In the genomic region with DNA sequence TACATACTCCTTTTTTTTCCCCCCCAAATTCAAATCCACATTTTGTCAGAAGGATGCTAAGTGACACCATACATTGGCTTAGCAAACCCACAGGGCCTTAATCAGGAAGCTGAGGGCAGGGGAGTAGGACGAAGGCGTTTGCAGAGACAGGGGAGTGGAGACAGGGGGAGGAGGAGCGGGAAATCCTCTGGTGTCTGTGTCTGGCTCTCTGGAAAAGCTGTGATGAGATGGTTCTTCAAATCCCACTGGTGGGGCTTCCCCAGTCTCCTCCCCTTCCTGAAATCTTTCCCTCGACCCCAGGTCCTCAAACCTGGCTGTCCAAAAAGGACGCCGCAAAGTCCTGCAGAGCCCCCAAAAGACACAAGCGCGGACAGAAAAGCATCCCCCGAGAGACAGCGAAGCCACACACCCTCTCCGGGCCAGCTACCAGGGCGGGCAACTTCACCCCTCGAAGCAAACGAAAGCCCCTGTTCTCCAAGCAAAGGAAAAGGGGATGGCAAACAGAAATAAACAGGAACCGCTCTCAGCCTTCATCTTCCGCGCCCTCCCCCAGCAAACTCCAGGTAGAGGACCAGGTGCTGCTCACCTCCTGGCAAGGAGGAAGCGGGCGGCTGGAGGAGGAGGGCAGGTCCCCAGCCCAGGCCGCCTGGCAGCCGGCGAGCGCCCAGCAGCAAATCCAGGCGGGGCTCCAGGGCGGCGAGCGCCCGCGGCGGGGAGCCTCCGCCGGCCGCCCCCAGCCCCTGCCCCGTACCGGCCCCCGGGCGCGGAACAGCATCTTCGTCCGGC, we compare ENCODE assay signal across 8 cellular contexts. TPM values are rescaled to one million over a fixed set of nuclear protein-coding genes. Genes with fewer than 3 reads are reported as not detected.
DNase-seq lines count a peak whose midpoint lies in the region; TF ChIP-seq lines count a peak whose summit lies in the region.

No MANE protein-coding gene starts in this region.

- DNase-seq in SKM-1 treated with dmso at 0.1 percent for 144 hours (lab: John Stamatoyannopoulos, UW; ENCODE audit: unreplicated experiment) (peak; percentile 18), SKM-1 (lab: John Stamatoyannopoulos, UW; ENCODE audit: unreplicated experiment) (no peak), HFF-Myc (ENCODE audit: extremely low read depth, low read depth) (no peak), NCI-H1105 treated with DMSO at 0.1 percent for 48 hours (lab: John Stamatoyannopoulos, UW) (peak; percentile 73), germinal center (ENCODE audit: low spot score) (peak; percentile 63), occipital lobe (lab: John Stamatoyannopoulos, UW) (peak; percentile 20), ecto neural progenitor cell (ENCODE audit: low spot score) (no peak)
- DNase-seq in activated T-cell treated with anti-CD3 and anti-CD28 coated beads, Interleukin-2, amount 50 U/mL, for 24 hours = no peak

- no peak for TF ChIP-seq CTCF in HFF-Myc (IDR thresholded peaks at IDR 0.05; ENCODE audit: low read depth, low read length, missing control alignments)

- H3K27me3 Mint-ChIP-seq in activated T-cell treated with anti-CD3 and anti-CD28 coated beads, Interleukin-2, amount 50 U/mL, for 24 hours = peaks cover 12% of the 10 kb centered on the region

- H3K9me3 Mint-ChIP-seq in activated T-cell treated with anti-CD3 and anti-CD28 coated beads, Interleukin-2, amount 50 U/mL, for 24 hours = no peaks in the 10 kb centered on the region

- peak overlapping the region; percentile 39 for H3K4me3 ChIP-seq in HFF-Myc (replicated peaks; ENCODE audit: low read depth, low read length)

- H3K4me1 Mint-ChIP-seq in activated T-cell treated with anti-CD3 and anti-CD28 coated beads, Interleukin-2, amount 50 U/mL, for 24 hours (ENCODE audit: low read depth) = peaks cover 18% of the 10 kb centered on the region

- peak overlapping the region; percentile 79 for H3K4me3 Mint-ChIP-seq in activated T-cell treated with anti-CD3 and anti-CD28 coated beads, Interleukin-2, amount 50 U/mL, for 24 hours

- no peaks in the 10 kb centered on the region for H3K36me3 Mint-ChIP-seq in activated T-cell treated with anti-CD3 and anti-CD28 coated beads, Interleukin-2, amount 50 U/mL, for 24 hours (ENCODE audit: low read depth)

- no peak overlapping the region for H3K27ac Mint-ChIP-seq in activated T-cell treated with anti-CD3 and anti-CD28 coated beads, Interleukin-2, amount 50 U/mL, for 24 hours

RNA-seq across cellular contexts. Expression of a gene that starts 0.5 kb away (rescaled TPM):
- total RNA-seq in occipital lobe = 41.8 TPM

Comparison
In these comparisons a context has a peak if more than half of its experiments do, and no peak if none do; other contexts are left out.
1. DNase-seq: peak in SKM-1 treated with dmso at 0.1 percent for 144 hours (single experiment), NCI-H1105 treated with DMSO at 0.1 percent for 48 hours (single experiment), germinal center (single experiment) and occipital lobe (single experiment); none in SKM-1 (single experiment), HFF-Myc (single experiment), activated T-cell treated with anti-CD3 and anti-CD28 coated beads, Interleukin-2, amount 50 U/mL, for 24 hours (single experiment) and ecto neural progenitor cell (single experiment).